In the genomic region with DNA sequence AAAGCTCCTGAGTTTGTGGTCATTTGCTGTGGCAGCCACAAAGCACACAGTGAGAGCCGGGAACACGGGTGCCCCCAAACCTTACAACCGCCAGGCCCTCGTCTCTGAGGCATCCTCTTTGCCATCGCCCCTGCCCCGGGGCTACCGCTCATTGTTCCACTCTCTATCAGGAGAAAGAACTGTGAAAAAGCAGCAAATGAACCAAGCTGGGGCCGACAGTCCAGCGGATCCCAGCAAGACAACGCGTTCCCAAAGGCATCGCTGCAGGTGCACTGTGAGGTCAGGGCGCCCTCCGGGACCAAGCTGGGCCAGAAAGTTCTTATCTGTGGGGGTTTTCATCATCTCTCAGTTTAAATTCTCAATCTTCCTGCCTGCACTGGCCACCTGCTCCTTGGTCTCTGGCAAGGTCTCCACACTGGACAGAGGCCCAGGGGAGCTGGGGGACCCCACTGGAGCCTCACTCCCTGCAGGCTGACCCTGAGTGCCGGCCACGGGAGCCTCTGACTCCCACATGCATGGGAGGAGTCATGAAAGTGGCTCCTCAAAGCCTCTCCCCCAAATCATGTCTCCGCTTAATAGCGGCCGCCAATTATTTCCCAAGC, we compare ENCODE assay signal across 25 cellular contexts. TPM values are rescaled to one million over a fixed set of nuclear protein-coding genes. Genes with fewer than 3 reads are reported as not detected.
A peak's percentile ranks its signal among the peaks of the same experiment; 100 is the strongest.
DNase-seq lines count a peak whose midpoint lies in the region; ATAC-seq and TF ChIP-seq lines count a peak whose summit lies in the region.
"Had no signal": no experiment of that assay in that cellular context is flagged by ENCODE, and none has a peak within 500 bp of the region (broad histone marks: within the 10 kb centered on the region; RNA-seq: fewer than 3 reads in every experiment).

No MANE protein-coding gene starts in this region.

- no peak for ATAC-seq in aorta (ENCODE audit: low FRiP score)
- ATAC-seq: psoas muscle had no signal

- H3K27ac ChIP-seq in H9 (ENCODE audit: insufficient read length, low read depth, low read length): no peak overlapping the region
- peak overlapping the region in 4 of 5 donors; percentile 44 to 68 (median 51) for H3K27ac ChIP-seq in adrenal gland
- H3K27ac ChIP-seq in mesenchymal stem cell (ENCODE audit: low read length, poor library complexity, severe bottlenecking): no peak overlapping the region
- H3K27ac ChIP-seq in aorta (ENCODE audit: low read depth in 1 of 2, low read length in 2 of 2): no peak overlapping the region
- H3K27ac ChIP-seq: psoas muscle, skin epidermis, tibial artery, WERI-Rb-1 had no signal

- H4K91ac ChIP-seq in H9 (ENCODE audit: insufficient read length, low read depth, low read length) (no peak overlapping the region), mesenchymal stem cell (ENCODE audit: low read length) (no peak overlapping the region)

- no peak overlapping the region for H3K18ac ChIP-seq in H9 (ENCODE audit: insufficient read length, low read depth, low read length)
- no peak overlapping the region for H3K18ac ChIP-seq in mesenchymal stem cell (ENCODE audit: low read depth in 1 of 2, low read length in 2 of 2)

- H3K9me3 Mint-ChIP-seq in H9: peaks cover 6 to 7% of the 10 kb centered on the region in 2 experiments; a peak in 4 of 5 replicates

- H2BK15ac ChIP-seq in H9 (ENCODE audit: low read depth, low read length) (no peak overlapping the region), mesenchymal stem cell (ENCODE audit: low read depth, poor library complexity, severe bottlenecking) (peak overlapping the region; percentile 44)

- intact Hi-C loops in adrenal gland (cut with DNase I) (no loop called here), aorta (cut with DNase I) (no loop called here)

- H2BK20ac ChIP-seq in H9 (ENCODE audit: low read depth, low read length, poor library complexity, severe bottlenecking): no peak overlapping the region

- H3K4me1 Mint-ChIP-seq in H9: peaks cover 61 to 63% of the 10 kb centered on the region in 2 experiments

- H3K56ac ChIP-seq in H9 (ENCODE audit: insufficient read length, low read depth, low read length): no peak overlapping the region

- H2AFZ ChIP-seq in H9 (ENCODE audit: low read length) (no peak overlapping the region), mesenchymal stem cell (ENCODE audit: low read depth, low read length) (no peak overlapping the region)

- peaks cover 0 to 8% (median 6%) of the 10 kb centered on the region in 3 experiments; a peak in 5 of 7 replicates for H3K36me3 Mint-ChIP-seq in H9 (ENCODE audit: insufficient read depth in 1 of 3, low read depth in 3 of 3)

- H3K27me3 Mint-ChIP-seq in H9 (ENCODE audit: low read depth): no peaks in the 10 kb centered on the region
- H3K27me3 Mint-ChIP-seq: activated CD4-positive, alpha-beta memory T cell treated with anti-CD3 and anti-CD28 coated beads for 36 hours; stimulated activated naive CD8-positive, alpha-beta T cell treated with anti-CD3 and anti-CD28 coated beads, Interleukin-15, Interleukin-2, amounts not matched to agents 100 ng/mL and 50 ng/mL, for 24 hours had no signal

- no peaks in the 10 kb centered on the region for H3K36me3 ChIP-seq in adrenal gland (replicated peaks in 1 of 2)
- H3K36me3 ChIP-seq in mesenchymal stem cell (ENCODE audit: control insufficient read depth in 1 of 2, insufficient read depth in 2 of 2, low read depth in 1 of 2, low read length in 2 of 2): peaks cover 0 to 14% of the 10 kb centered on the region in 2 experiments
- H3K36me3 ChIP-seq in aorta (ENCODE audit: control insufficient read depth in 1 of 2, insufficient read depth in 2 of 2, low read length in 1 of 2): no peaks in the 10 kb centered on the region
- H3K36me3 ChIP-seq: tibial artery, WERI-Rb-1 had no signal

- no peak for TF ChIP-seq CTCF in H9 (conservative IDR thresholded peaks at IDR 0.05)
- no peak for TF ChIP-seq CTCF in adrenal gland (IDR thresholded peaks at IDR 0.05)

- H2AK5ac ChIP-seq in H9 (ENCODE audit: insufficient read length, low read length): no peak overlapping the region
- H2AK5ac ChIP-seq in mesenchymal stem cell (ENCODE audit: low read length, severe bottlenecking): peak overlapping the region; percentile 27

- no peak overlapping the region for H2BK12ac ChIP-seq in H9 (ENCODE audit: insufficient read length, low read depth, low read length)
- H2BK12ac ChIP-seq in mesenchymal stem cell (ENCODE audit: low read length in 2 of 2): no peak overlapping the region

- WGBS in H9 (ENCODE audit: extremely low coverage, insufficient read length, low lambda C conversion rate): no CpG with 5 or more reads among the region's 19 CpGs
- WGBS in adrenal gland, 4 donors: 47 to 58% (median 53%) methylated on average over 14 to 19 of the region's 19 CpGs
- WGBS in mesenchymal stem cell: 84% methylated on average over 19 of the region's 19 CpGs
- WGBS in aorta, 2 donors: 87 to 94% methylated on average over 19 of the region's 19 CpGs

- H3K27me3 ChIP-seq in H9 (ENCODE audit: insufficient read depth, low read length) (no peaks in the 10 kb centered on the region), adrenal gland (no peaks in the 10 kb centered on the region), mesenchymal stem cell (ENCODE audit: control insufficient read depth in 1 of 2, insufficient read depth in 1 of 2, low read length in 2 of 2) (no peaks in the 10 kb centered on the region), aorta (ENCODE audit: control insufficient read depth in 1 of 2, insufficient read depth in 2 of 2, low read length in 1 of 2) (no peaks in the 10 kb centered on the region)

- DNase-seq in H9 (no peak), adrenal gland (no peak), mesenchymal stem cell (no peak), aorta (peak; percentile 29 to 72), UCSD-AML1 (lab: John Stamatoyannopoulos, UW; ENCODE audit: unreplicated experiment) (no peak), Ammon's horn (ENCODE audit: low spot score) (no peak), SKM-1 treated with dmso at 0.1 percent for 144 hours (lab: John Stamatoyannopoulos, UW; ENCODE audit: unreplicated experiment) (no peak)
- DNase-seq: activated CD4-positive, alpha-beta memory T cell treated with anti-CD3 and anti-CD28 coated beads for 36 hours; activated gamma-delta T cell treated with Interleukin-2 at 50 U/mL for 16 hours; activated T-cell treated with anti-CD3 and anti-CD28 coated beads for 4 hours; AML-193; amniotic stem cell; Caco-2; caudate nucleus; foreskin melanocyte; hypothalamus; KG1; NCI-H187; stimulated activated CD4-positive, alpha-beta T cell treated with anti-CD3 and anti-CD28 coated beads, Interleukin-2, amount 100 ng/mL, for 48 hours; T-helper 2 cell; WERI-Rb-1 had no signal

- H3K14ac ChIP-seq in H9 (ENCODE audit: insufficient read depth, low read length) (peak overlapping the region; percentile 17; the same call in 1 of the 2 replicates), mesenchymal stem cell (ENCODE audit: low read length in 2 of 2) (no peak overlapping the region)

- H3K4me3 ChIP-seq in adrenal gland (no peak overlapping the region), mesenchymal stem cell (ENCODE audit: insufficient read depth in 1 of 2, low read depth in 1 of 2, low read length in 2 of 2) (no peak overlapping the region), aorta (ENCODE audit: low read length in 2 of 2) (no peak overlapping the region)
- H3K4me3 ChIP-seq: psoas muscle, skin epidermis, tibial artery had no signal

- H3K79me1 ChIP-seq in H9 (ENCODE audit: insufficient read depth, low read depth, low read length, poor library complexity, severe bottlenecking) (peaks cover 19% of the 10 kb centered on the region), mesenchymal stem cell (replicated peaks; ENCODE audit: low read length, poor library complexity, severe bottlenecking) (peaks cover 5% of the 10 kb centered on the region)

- peaks cover 9% of the 10 kb centered on the region; the same call in 1 of the 2 replicates for H3K4me1 ChIP-seq in H9 (ENCODE audit: insufficient read depth, low read length)
- H3K4me1 ChIP-seq in adrenal gland (replicated peaks in 1 of 2): peaks cover 29 to 48% of the 10 kb centered on the region in 2 donors
- H3K4me1 ChIP-seq in mesenchymal stem cell (ENCODE audit: control insufficient read depth, insufficient read depth, low read depth, low read length): peaks cover 57% of the 10 kb centered on the region
- H3K4me1 ChIP-seq in aorta (ENCODE audit: control insufficient read depth in 1 of 2, insufficient read depth in 2 of 2, low read length in 2 of 2): no peaks in the 10 kb centered on the region

- H2BK120ac ChIP-seq in H9 (ENCODE audit: low read depth, low read length, poor library complexity, severe bottlenecking): no peak overlapping the region
- H2BK120ac ChIP-seq in mesenchymal stem cell (ENCODE audit: low read depth, low read length): no peak overlapping the region

- H3K4ac ChIP-seq in H9 (ENCODE audit: low read depth, low read length) (no peak overlapping the region), mesenchymal stem cell (ENCODE audit: low read depth in 1 of 2, low read length in 2 of 2) (no peak overlapping the region)

- no peaks in the 10 kb centered on the region for H4K20me1 ChIP-seq in H9 (ENCODE audit: control insufficient read depth, insufficient read depth, insufficient read length)

- H4K5ac ChIP-seq in H9 (ENCODE audit: insufficient read length, low read depth, low read length): no peak overlapping the region

- peaks cover 15% of the 10 kb centered on the region; the same call in 1 of the 2 replicates for H3K79me2 ChIP-seq in H9 (ENCODE audit: insufficient read depth, low read length)

- no peak overlapping the region for H2BK5ac ChIP-seq in H9 (ENCODE audit: insufficient read length, low read length)
- H2BK5ac ChIP-seq in mesenchymal stem cell (ENCODE audit: low read depth, low read length, poor library complexity, severe bottlenecking): no peak overlapping the region

- H3K9ac ChIP-seq in H9 (ENCODE audit: extremely low read depth, insufficient read length, low read length) (no peak overlapping the region), mesenchymal stem cell (ENCODE audit: low read length) (no peak overlapping the region)

- no peaks in the 10 kb centered on the region for H3K23me2 ChIP-seq in H9 (ENCODE audit: insufficient read length, low read depth, low read length, poor library complexity, severe bottlenecking)

- no peak for TF ChIP-seq POLR2A in adrenal gland (IDR thresholded peaks at IDR 0.05)

- H3K4me3 Mint-ChIP-seq in H9: no peak overlapping the region; a peak in 1 of 5 replicates
- H3K4me3 Mint-ChIP-seq: activated CD4-positive, alpha-beta memory T cell treated with anti-CD3 and anti-CD28 coated beads for 36 hours; stimulated activated naive CD8-positive, alpha-beta T cell treated with anti-CD3 and anti-CD28 coated beads, Interleukin-15, Interleukin-2, amounts not matched to agents 100 ng/mL and 50 ng/mL, for 24 hours had no signal

- peak overlapping the region; percentile 87 to 95 (median 87); a peak in 6 of 7 replicates for H3K27ac Mint-ChIP-seq in H9
- H3K27ac Mint-ChIP-seq: activated CD4-positive, alpha-beta memory T cell treated with anti-CD3 and anti-CD28 coated beads for 36 hours; stimulated activated naive CD8-positive, alpha-beta T cell treated with anti-CD3 and anti-CD28 coated beads, Interleukin-15, Interleukin-2, amounts not matched to agents 100 ng/mL and 50 ng/mL, for 24 hours had no signal

- no peak overlapping the region for H3T11ph ChIP-seq in H9 (ENCODE audit: low read length)

- H3K9me3 ChIP-seq in H9 (ENCODE audit: control insufficient read depth, low read depth, low read length): no peaks in the 10 kb centered on the region
- H3K9me3 ChIP-seq in adrenal gland (replicated peaks in 1 of 3): no peaks in the 10 kb centered on the region
- H3K9me3 ChIP-seq in mesenchymal stem cell (ENCODE audit: control insufficient read depth, low read length): peaks cover 8% of the 10 kb centered on the region
- no peaks in the 10 kb centered on the region for H3K9me3 ChIP-seq in aorta (ENCODE audit: control insufficient read depth, low read length)

- H3K23ac ChIP-seq in H9 (ENCODE audit: insufficient read length, low read depth, low read length) (no peak overlapping the region), mesenchymal stem cell (ENCODE audit: low read length in 2 of 2) (peak overlapping the region in 1 of 2 experiments; percentile 6)

- no peak overlapping the region for H4K8ac ChIP-seq in H9 (replicated peaks; ENCODE audit: insufficient read length, low read depth, low read length)
- H4K8ac ChIP-seq in mesenchymal stem cell (ENCODE audit: low read length): no peak overlapping the region

- H3K4me2 ChIP-seq in H9 (ENCODE audit: insufficient read depth, insufficient read length, low read length) (no peak overlapping the region), mesenchymal stem cell (ENCODE audit: low read length, poor library complexity, severe bottlenecking) (no peak overlapping the region)

RNA-seq across cellular contexts. Expression of a gene that starts 32.1 kb away (rescaled TPM):
- total RNA-seq in H9 (2021) (58.7 and 58.9 TPM in 2 replicates), adrenal gland (10 to 100 TPM; 21.5 to 96.2 (median 33.5) TPM), aorta (10 to 100 TPM; 12.0 to 25.4 TPM)
- polyA plus RNA-seq in adrenal gland (10 to 100 TPM; 19.7 to 46.7 (median 35.3) TPM), aorta (10 to 100 TPM in 1 of 2 donors, 1 to 10 TPM in 1; 9.0 to 11.6 TPM)
- 11.6 TPM for polyA plus RNA-seq in mesenchymal stem cell (2013, experiment 1 of 2)
- 11.1 TPM for polyA plus RNA-seq in mesenchymal stem cell (2013, experiment 2 of 2)

Comparison
In these comparisons a context has a peak if more than half of its experiments do, and no peak if none do; other contexts are left out.
1. DNase-seq: peak in aorta (2 of 2); none in H9 (single experiment), adrenal gland (0 of 7), mesenchymal stem cell (single experiment), UCSD-AML1 (single experiment), Ammon's horn (single experiment) and SKM-1 treated with dmso at 0.1 percent for 144 hours (single experiment).
2. H3K27ac ChIP-seq: peak in adrenal gland (4 of 5); none in H9 (single experiment), mesenchymal stem cell (single experiment) and aorta (0 of 2).